In genomic region chr7:140676956-140677355, GRCh38 we compare ENCODE assay signal across 5 cellular contexts. TPM values are rescaled to one million over a fixed set of nuclear protein-coding genes. Genes with fewer than 3 reads are reported as not detected.
"Had no signal": no experiment of that assay in that cellular context is flagged by ENCODE, and none has a peak within 500 bp of the region (broad histone marks: within the 10 kb centered on the region; RNA-seq: fewer than 3 reads in every experiment).

No MANE protein-coding gene starts in this region.

RNA-seq across cellular contexts. Expression of gene DENND2A, which starts 36.3 kb away (rescaled TPM):
- total RNA-seq: activated CD4-positive, alpha-beta T cell treated with anti-CD3 and anti-CD28 coated beads, Interleukin-2, amount 10 ng/mL, durations not matched to agents 24 days and 14 days; activated naive CD4-positive, alpha-beta T cell treated with anti-CD3 and anti-CD28 coated beads for 36 hours; activated T-cell treated with anti-CD3 and anti-CD28 coated beads, Interleukin-2, amount 50 U/mL, for 4 hours; K562; T-helper 1 cell treated with Interleukin-12 subunit alpha and Interleukin-12 subunit beta and Interleukin-4 antibody, amounts not matched to agents 30 ng/mL and 1 ng/mL, for 36 hours had no signal
- polyA plus RNA-seq: K562 had no signal
